Comparison of ENCODE assay signal across 1 cellular context in genomic region chr6:43125555-43125954, GRCh38.
TF ChIP-seq lines count a peak whose summit lies in the region.

No MANE protein-coding gene starts in this region.

TF ChIP-seq in H1, 55 proteins besides CTCF, POLR2A, EP300 and RAD21:
- no peak for TF ChIP-seq ASH2L (IDR thresholded peaks at IDR 0.05; ENCODE audit: low read length)
